Comparison of ENCODE assay signal across 1 cellular context in the genomic region with DNA sequence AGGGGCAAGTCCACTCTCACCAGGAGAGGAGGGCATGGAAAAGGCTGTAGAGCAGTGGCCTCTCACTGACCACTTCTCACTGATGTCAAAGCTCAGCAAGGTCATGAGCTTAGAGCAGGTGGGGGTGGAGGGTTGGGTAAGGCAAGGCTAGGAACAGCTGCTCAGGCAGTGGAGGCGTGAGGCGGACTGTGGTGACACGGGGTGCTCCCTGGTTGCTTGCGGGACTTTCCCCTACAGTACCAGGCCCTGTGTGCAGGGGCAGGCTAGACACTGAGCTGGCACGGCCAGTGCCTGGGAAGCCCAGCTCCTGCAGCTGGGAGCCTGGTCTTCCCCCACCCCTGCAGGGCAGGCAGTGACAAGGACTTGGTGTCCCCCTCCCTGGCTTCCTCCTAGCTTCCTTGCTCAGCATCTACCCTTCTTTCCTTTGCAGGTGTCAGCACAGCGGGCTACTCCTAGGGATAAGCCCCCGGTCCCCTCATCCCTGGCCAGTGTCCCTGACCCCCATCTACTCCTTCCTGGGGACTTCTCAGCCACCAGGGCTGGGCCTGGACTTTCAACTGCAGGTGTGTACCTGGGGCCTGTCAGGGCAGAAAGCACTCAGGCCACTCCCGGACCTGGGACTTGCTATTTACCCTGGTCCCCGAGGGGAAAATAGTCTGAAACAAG.
TF ChIP-seq lines count a peak whose summit lies in the region.

No MANE protein-coding gene starts in this region.

TF ChIP-seq in HepG2, 621 proteins besides CTCF, POLR2A, EP300 and RAD21 (continued from another document and continues in another):
- TF ChIP-seq ZNF609 (CRISPR knock-in tag; IDR thresholded peaks at IDR 0.05; ENCODE audit: borderline replicate concordance) (no peak), PATZ1 (CRISPR knock-in tag; IDR thresholded peaks at IDR 0.05) (peak; percentile 19; the same call in 1 of the 2 replicates), ZNF207 (IDR thresholded peaks at IDR 0.05; ENCODE audit: borderline replicate concordance) (no peak), DMTF1 (CRISPR knock-in tag; IDR thresholded peaks at IDR 0.05) (no peak), RFX5 (IDR thresholded peaks at IDR 0.05; ENCODE audit: low read depth, low read length) (no peak), ZNF33B (CRISPR knock-in tag; IDR thresholded peaks at IDR 0.05) (no peak), MEIS1 (CRISPR knock-in tag; IDR thresholded peaks at IDR 0.05; ENCODE audit: borderline replicate concordance) (no peak), ZNF766 (CRISPR knock-in tag; IDR thresholded peaks at IDR 0.05; ENCODE audit: borderline replicate concordance) (no peak), HOXA9 (CRISPR knock-in tag; IDR thresholded peaks at IDR 0.05; ENCODE audit: borderline replicate concordance) (no peak), ZNF75D (CRISPR knock-in tag; IDR thresholded peaks at IDR 0.05; ENCODE audit: borderline replicate concordance) (no peak), ZNF484 (CRISPR knock-in tag; IDR thresholded peaks at IDR 0.05; ENCODE audit: borderline replicate concordance, low read depth) (no peak), ZNF512 (CRISPR knock-in tag; IDR thresholded peaks at IDR 0.05) (no peak), PTBP1 (IDR thresholded peaks at IDR 0.05; ENCODE audit: low read depth, low read length, poor library complexity, severe bottlenecking) (no peak), ZNF770 (CRISPR knock-in tag; IDR thresholded peaks at IDR 0.05) (no peak), HDAC6 (IDR thresholded peaks at IDR 0.05; ENCODE audit: low read depth, low read length) (no peak), POGK (CRISPR knock-in tag; conservative IDR thresholded peaks at IDR 0.05) (no peak), PITX1 (CRISPR knock-in tag; IDR thresholded peaks at IDR 0.05) (0 out of 2 replicates have a peak, but pooled peaks have one; percentile 20), CAMTA2 (CRISPR knock-in tag; IDR thresholded peaks at IDR 0.05; ENCODE audit: borderline replicate concordance) (no peak), EHMT2 (IDR thresholded peaks at IDR 0.05; ENCODE audit: borderline replicate concordance, low read depth, low read length) (no peak), ZNF263 (CRISPR knock-in tag; IDR thresholded peaks at IDR 0.05) (peak; percentile 65), ZNF337 (CRISPR knock-in tag; IDR thresholded peaks at IDR 0.05; ENCODE audit: borderline replicate concordance, low read depth) (no peak), ZNF143 (CRISPR knock-in tag; IDR thresholded peaks at IDR 0.05) (no peak)
- TF ChIP-seq, protein P1, sequence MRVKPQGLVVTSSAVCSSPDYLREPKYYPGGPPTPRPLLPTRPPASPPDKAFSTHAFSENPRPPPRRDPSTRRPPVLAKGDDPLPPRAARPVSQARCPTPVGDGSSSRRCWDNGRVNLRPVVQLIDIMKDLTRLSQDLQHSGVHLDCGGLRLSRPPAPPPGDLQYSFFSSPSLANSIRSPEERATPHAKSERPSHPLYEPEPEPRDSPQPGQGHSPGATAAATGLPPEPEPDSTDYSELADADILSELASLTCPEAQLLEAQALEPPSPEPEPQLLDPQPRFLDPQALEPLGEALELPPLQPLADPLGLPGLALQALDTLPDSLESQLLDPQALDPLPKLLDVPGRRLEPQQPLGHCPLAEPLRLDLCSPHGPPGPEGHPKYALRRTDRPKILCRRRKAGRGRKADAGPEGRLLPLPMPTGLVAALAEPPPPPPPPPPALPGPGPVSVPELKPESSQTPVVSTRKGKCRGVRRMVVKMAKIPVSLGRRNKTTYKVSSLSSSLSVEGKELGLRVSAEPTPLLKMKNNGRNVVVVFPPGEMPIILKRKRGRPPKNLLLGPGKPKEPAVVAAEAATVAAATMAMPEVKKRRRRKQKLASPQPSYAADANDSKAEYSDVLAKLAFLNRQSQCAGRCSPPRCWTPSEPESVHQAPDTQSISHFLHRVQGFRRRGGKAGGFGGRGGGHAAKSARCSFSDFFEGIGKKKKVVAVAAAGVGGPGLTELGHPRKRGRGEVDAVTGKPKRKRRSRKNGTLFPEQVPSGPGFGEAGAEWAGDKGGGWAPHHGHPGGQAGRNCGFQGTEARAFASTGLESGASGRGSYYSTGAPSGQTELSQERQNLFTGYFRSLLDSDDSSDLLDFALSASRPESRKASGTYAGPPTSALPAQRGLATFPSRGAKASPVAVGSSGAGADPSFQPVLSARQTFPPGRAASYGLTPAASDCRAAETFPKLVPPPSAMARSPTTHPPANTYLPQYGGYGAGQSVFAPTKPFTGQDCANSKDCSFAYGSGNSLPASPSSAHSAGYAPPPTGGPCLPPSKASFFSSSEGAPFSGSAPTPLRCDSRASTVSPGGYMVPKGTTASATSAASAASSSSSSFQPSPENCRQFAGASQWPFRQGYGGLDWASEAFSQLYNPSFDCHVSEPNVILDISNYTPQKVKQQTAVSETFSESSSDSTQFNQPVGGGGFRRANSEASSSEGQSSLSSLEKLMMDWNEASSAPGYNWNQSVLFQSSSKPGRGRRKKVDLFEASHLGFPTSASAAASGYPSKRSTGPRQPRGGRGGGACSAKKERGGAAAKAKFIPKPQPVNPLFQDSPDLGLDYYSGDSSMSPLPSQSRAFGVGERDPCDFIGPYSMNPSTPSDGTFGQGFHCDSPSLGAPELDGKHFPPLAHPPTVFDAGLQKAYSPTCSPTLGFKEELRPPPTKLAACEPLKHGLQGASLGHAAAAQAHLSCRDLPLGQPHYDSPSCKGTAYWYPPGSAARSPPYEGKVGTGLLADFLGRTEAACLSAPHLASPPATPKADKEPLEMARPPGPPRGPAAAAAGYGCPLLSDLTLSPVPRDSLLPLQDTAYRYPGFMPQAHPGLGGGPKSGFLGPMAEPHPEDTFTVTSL (CRISPR knock-in tag; IDR thresholded peaks at IDR 0.05; ENCODE audit: borderline replicate concordance) = no peak
- TF ChIP-seq, protein P2, sequence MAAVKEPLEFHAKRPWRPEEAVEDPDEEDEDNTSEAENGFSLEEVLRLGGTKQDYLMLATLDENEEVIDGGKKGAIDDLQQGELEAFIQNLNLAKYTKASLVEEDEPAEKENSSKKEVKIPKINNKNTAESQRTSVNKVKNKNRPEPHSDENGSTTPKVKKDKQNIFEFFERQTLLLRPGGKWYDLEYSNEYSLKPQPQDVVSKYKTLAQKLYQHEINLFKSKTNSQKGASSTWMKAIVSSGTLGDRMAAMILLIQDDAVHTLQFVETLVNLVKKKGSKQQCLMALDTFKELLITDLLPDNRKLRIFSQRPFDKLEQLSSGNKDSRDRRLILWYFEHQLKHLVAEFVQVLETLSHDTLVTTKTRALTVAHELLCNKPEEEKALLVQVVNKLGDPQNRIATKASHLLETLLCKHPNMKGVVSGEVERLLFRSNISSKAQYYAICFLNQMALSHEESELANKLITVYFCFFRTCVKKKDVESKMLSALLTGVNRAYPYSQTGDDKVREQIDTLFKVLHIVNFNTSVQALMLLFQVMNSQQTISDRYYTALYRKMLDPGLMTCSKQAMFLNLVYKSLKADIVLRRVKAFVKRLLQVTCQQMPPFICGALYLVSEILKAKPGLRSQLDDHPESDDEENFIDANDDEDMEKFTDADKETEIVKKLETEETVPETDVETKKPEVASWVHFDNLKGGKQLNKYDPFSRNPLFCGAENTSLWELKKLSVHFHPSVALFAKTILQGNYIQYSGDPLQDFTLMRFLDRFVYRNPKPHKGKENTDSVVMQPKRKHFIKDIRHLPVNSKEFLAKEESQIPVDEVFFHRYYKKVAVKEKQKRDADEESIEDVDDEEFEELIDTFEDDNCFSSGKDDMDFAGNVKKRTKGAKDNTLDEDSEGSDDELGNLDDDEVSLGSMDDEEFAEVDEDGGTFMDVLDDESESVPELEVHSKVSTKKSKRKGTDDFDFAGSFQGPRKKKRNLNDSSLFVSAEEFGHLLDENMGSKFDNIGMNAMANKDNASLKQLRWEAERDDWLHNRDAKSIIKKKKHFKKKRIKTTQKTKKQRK (IDR thresholded peaks at IDR 0.05; ENCODE audit: low read length) = no peak
